8 cellular contexts compared by ENCODE assay signal in genomic region chr13:38348890-38349289, GRCh38. TPM values are rescaled to one million over a fixed set of nuclear protein-coding genes. Genes with fewer than 3 reads are reported as not detected.
DNase-seq lines count a peak whose midpoint lies in the region; ATAC-seq and TF ChIP-seq lines count a peak whose summit lies in the region.

No MANE protein-coding gene starts in this region.

- peaks cover 20% of the 10 kb centered on the region for H3K4me1 ChIP-seq in OCI-LY7 (ENCODE audit: insufficient read depth, low read length, poor library complexity, severe bottlenecking)

- peak; percentile 19 for ATAC-seq in HG02840 (IDR thresholded peaks at IDR 0.05; ENCODE audit: low FRiP score, unreplicated experiment)

- TSS peak; percentile 89 for BruUV-seq in OCI-LY7 (replicated peaks; lab: Mats Ljungman, UMichigan)

- in situ Hi-C loops in astrocyte of the cerebellum (cut with HindIII; ENCODE audit: low sequenced_read_pairs), result no loop called here

- H3K4me3 ChIP-seq in OCI-LY7 (ENCODE audit: low read depth, low read length, poor library complexity, severe bottlenecking), result peak overlapping the region; percentile 99
- peak overlapping the region; percentile 85 for H3K4me3 ChIP-seq in astrocyte of the cerebellum (ENCODE audit: low read depth, low read length)

- POLR2A ChIA-PET in OCI-LY7 (lab: Charles Lee), result interaction anchor here (0.6 to 1.9 kb wide), 10 partner anchors 8 to 989 kb away, joined by 3 to 8 read pairs (median 5); no protein-coding TSS in a partner anchor

- no peaks in the 10 kb centered on the region for H4K20me1 ChIP-seq in OCI-LY7 (ENCODE audit: insufficient read depth, low read length)

- peak; percentile 6 to 31 for DNase-seq in activated CD8-positive, alpha-beta memory T cell treated with anti-CD3 and anti-CD28 coated beads for 4 hours (ENCODE audit: low read depth in 2 of 2)
- DNase-seq in activated CD8-positive, alpha-beta memory T cell treated with anti-CD3 and anti-CD28 coated beads for 24 hours, result no peak
- DNase-seq in OCI-LY7 (ENCODE audit: low spot score) (no peak), astrocyte of the cerebellum (ENCODE audit: low read depth) (no peak), islet precursor cell (peak; percentile 42), H4 (ENCODE audit: low spot score) (no peak)
- peak; percentile 1 to 9 (median 2) for DNase-seq in stimulated activated CD4-positive, alpha-beta T cell treated with anti-CD3 and anti-CD28 coated beads, Interleukin-1b, Interleukin-23, amount 100 ng/mL, for 24 hours (ENCODE audit: low read depth in 4 of 4, low spot score in 1 of 4)

- TF ChIP-seq CTCF in OCI-LY7 (conservative IDR thresholded peaks at IDR 0.05; ENCODE audit: low read length) (no peak), astrocyte of the cerebellum (IDR thresholded peaks at IDR 0.05; ENCODE audit: low read depth, low read length, missing control alignments) (no peak)

- peaks cover 29% of the 10 kb centered on the region for H3K36me3 ChIP-seq in OCI-LY7 (ENCODE audit: insufficient read depth, low read length)

- H3K9me3 ChIP-seq in OCI-LY7 (ENCODE audit: low read length), result no peaks in the 10 kb centered on the region

- H3K4me2 ChIP-seq in OCI-LY7 (ENCODE audit: low read length), result peak overlapping the region; percentile 86

- H3K27ac ChIP-seq in OCI-LY7 (ENCODE audit: low read depth, low read length, poor library complexity, severe bottlenecking), result peak overlapping the region; percentile 19

- intact Hi-C loops in OCI-LY7 (cut with micrococcal nuclease; ENCODE audit: unreplicated experiment), result loop anchor here (1.0 to 10.0 kb wide), 3 partner anchors 182 to 686 kb away; partner anchors contain the start of genes NHLRC3 and PROSER1

- CTCF ChIA-PET in OCI-LY7 (lab: Charles Lee; ENCODE audit: unreplicated experiment), result no interaction called here

- peaks cover 38% of the 10 kb centered on the region for H3K79me2 ChIP-seq in OCI-LY7 (ENCODE audit: insufficient read depth, low read depth, low read length)

- no peaks in the 10 kb centered on the region; the same call in 1 of the 2 replicates for H3K9me2 ChIP-seq in OCI-LY7 (ENCODE audit: insufficient read depth, low read length)

- peak overlapping the region; percentile 99 for H2AFZ ChIP-seq in OCI-LY7 (ENCODE audit: low read length)

RNA-seq across cellular contexts. Expression of gene UFM1, which starts 0.8 kb away (rescaled TPM):
- 33.3 and 34.4 TPM in 2 replicates for total RNA-seq in OCI-LY7 (2014; rRNA removed; shearing (Covaris generic))
- total RNA-seq in OCI-LY7 (2022), result 46.9 and 47.1 TPM in 2 replicates
- total RNA-seq in H4 (2014; rRNA removed; shearing (Covaris generic)), result 35.9 and 43.7 TPM in 2 replicates

Comparison
In these comparisons a context has a peak if more than half of its experiments do, and no peak if none do; other contexts are left out.
1. DNase-seq: peak in activated CD8-positive, alpha-beta memory T cell treated with anti-CD3 and anti-CD28 coated beads for 4 hours (2 of 2), islet precursor cell (single experiment) and stimulated activated CD4-positive, alpha-beta T cell treated with anti-CD3 and anti-CD28 coated beads, Interleukin-1b, Interleukin-23, amount 100 ng/mL, for 24 hours (4 of 4); none in activated CD8-positive, alpha-beta memory T cell treated with anti-CD3 and anti-CD28 coated beads for 24 hours (single experiment), OCI-LY7 (single experiment), astrocyte of the cerebellum (single experiment) and H4 (single experiment).